ENCODE assay signal across 9 cellular contexts in genomic region chr19:14472202-14472961, GRCh38. TPM values are rescaled to one million over a fixed set of nuclear protein-coding genes. Genes with fewer than 3 reads are reported as not detected.
DNase-seq lines count a peak whose midpoint lies in the region; ATAC-seq and TF ChIP-seq lines count a peak whose summit lies in the region.
"Had no signal": no experiment of that assay in that cellular context is flagged by ENCODE, and none has a peak within 500 bp of the region (broad histone marks: within the 10 kb centered on the region; RNA-seq: fewer than 3 reads in every experiment).

No MANE protein-coding gene starts in this region.

- H3K36me3 Mint-ChIP-seq in naive thymus-derived CD8-positive, alpha-beta T cell, result peaks cover 0 to 40% (median 13%) of the 10 kb centered on the region in 3 donors
- H3K36me3 Mint-ChIP-seq in stimulated activated naive B cell treated with anti-CD40 and anti-IgM and Interleukin-4, amounts not matched to agents 10 μg/mL and 1 μg/mL and 100 μg/mL, for 72 hours, result peaks cover 37 to 49% of the 10 kb centered on the region in 2 donors

- peak; percentile 17 for DNase-seq in SIG-M5 treated with dmso at 0.1 percent for 504 hours (lab: John Stamatoyannopoulos, UW; ENCODE audit: unreplicated experiment)
- DNase-seq in SIG-M5 (lab: John Stamatoyannopoulos, UW), result no peak
- DNase-seq in NCI-H82 (lab: John Stamatoyannopoulos, UW), result peak; percentile 84
- peak; percentile 92 for DNase-seq in activated CD8-positive, alpha-beta memory T cell treated with anti-CD3 and anti-CD28 coated beads, Interleukin-2, amount 50 U/mL, for 4 hours
- DNase-seq in epithelial cell of proximal tubule (ENCODE audit: low read depth), result no peak
- peak; percentile 66 to 93 (median 87) for DNase-seq in naive thymus-derived CD8-positive, alpha-beta T cell
- peak; percentile 66 for DNase-seq in stimulated activated naive B cell treated with anti-CD40 and anti-IgM and Interleukin-4, amounts not matched to agents 10 μg/mL and 1 μg/mL and 100 μg/mL, for 72 hours
- DNase-seq in HCEC 1CT, result no peak

- POLR2A ChIA-PET in naive thymus-derived CD8-positive, alpha-beta T cell (lab: Charles Lee), result interaction anchor here (0.5 to 4.9 kb wide), 16 partner anchors 9 to 336 kb away, joined by 3 to 23 read pairs (median 4); partner anchors contain the start of genes ASF1B and DNAJB1

- peak; percentile 71 for TF ChIP-seq CTCF in epithelial cell of proximal tubule (conservative IDR thresholded peaks at IDR 0.05; ENCODE audit: low read depth, low read length)

- peaks cover 18 to 48% (median 32%) of the 10 kb centered on the region in 4 donors for H3K4me1 Mint-ChIP-seq in naive thymus-derived CD8-positive, alpha-beta T cell
- peaks cover 28 to 53% of the 10 kb centered on the region in 2 donors for H3K4me1 Mint-ChIP-seq in stimulated activated naive B cell treated with anti-CD40 and anti-IgM and Interleukin-4, amounts not matched to agents 10 μg/mL and 1 μg/mL and 100 μg/mL, for 72 hours

- peak overlapping the region; percentile 44 to 80 (median 70) for H3K4me3 Mint-ChIP-seq in naive thymus-derived CD8-positive, alpha-beta T cell
- H3K4me3 Mint-ChIP-seq in stimulated activated naive B cell treated with anti-CD40 and anti-IgM and Interleukin-4, amounts not matched to agents 10 μg/mL and 1 μg/mL and 100 μg/mL, for 72 hours, result peak overlapping the region; percentile 63 to 72

- H3K9me3 Mint-ChIP-seq in naive thymus-derived CD8-positive, alpha-beta T cell, result no peaks in the 10 kb centered on the region
- H3K9me3 Mint-ChIP-seq in stimulated activated naive B cell treated with anti-CD40 and anti-IgM and Interleukin-4, amounts not matched to agents 10 μg/mL and 1 μg/mL and 100 μg/mL, for 72 hours, result no peaks in the 10 kb centered on the region

- H3K4me3 ChIP-seq in epithelial cell of proximal tubule (ENCODE audit: low read depth, low read length), result peak overlapping the region; percentile 14

- H3K27ac Mint-ChIP-seq in naive thymus-derived CD8-positive, alpha-beta T cell, result peak overlapping the region in 3 of 10 donors; percentile 22 to 56 (median 53)
- peak overlapping the region; percentile 59 for H3K27ac Mint-ChIP-seq in stimulated activated naive B cell treated with anti-CD40 and anti-IgM and Interleukin-4, amounts not matched to agents 10 μg/mL and 1 μg/mL and 100 μg/mL, for 72 hours

- peak; percentile 82 for ATAC-seq in naive thymus-derived CD8-positive, alpha-beta T cell
- peak; percentile 69 to 72 for ATAC-seq in stimulated activated naive B cell treated with anti-CD40 and anti-IgM and Interleukin-4, amounts not matched to agents 10 μg/mL and 1 μg/mL and 100 μg/mL, for 72 hours (replicated peaks)

- H3K27me3 Mint-ChIP-seq in naive thymus-derived CD8-positive, alpha-beta T cell, result peaks cover 11 to 25% (median 14%) of the 10 kb centered on the region in 5 donors
- H3K27me3 Mint-ChIP-seq in stimulated activated naive B cell treated with anti-CD40 and anti-IgM and Interleukin-4, amounts not matched to agents 10 μg/mL and 1 μg/mL and 100 μg/mL, for 72 hours, result peaks cover 39 to 49% of the 10 kb centered on the region in 2 donors

RNA-seq across cellular contexts. Expression of gene PTGER1, which starts 2.8 kb away (rescaled TPM):
- 4.5 and 16.4 TPM in 2 replicates for total RNA-seq in epithelial cell of proximal tubule
- not detected for total RNA-seq in naive thymus-derived CD8-positive, alpha-beta T cell
- not detected for polyA plus RNA-seq in naive thymus-derived CD8-positive, alpha-beta T cell
- total RNA-seq: skeletal muscle tissue had no signal

RNA-seq across cellular contexts. Expression of gene GIPC1, which starts 23.5 kb away (rescaled TPM):
- total RNA-seq in epithelial cell of proximal tubule, result 208 and 218 TPM in 2 replicates
- total RNA-seq in naive thymus-derived CD8-positive, alpha-beta T cell, result 10 to 100 TPM; 19.9 to 23.0 TPM
- polyA plus RNA-seq in naive thymus-derived CD8-positive, alpha-beta T cell, result 10 to 100 TPM; 32.2 to 35.0 (median 33.5) TPM

RNA-seq across cellular contexts. Expression of gene PKN1, which starts 39.3 kb away (rescaled TPM):
- total RNA-seq in epithelial cell of proximal tubule, result 153 and 164 TPM in 2 replicates
- total RNA-seq in naive thymus-derived CD8-positive, alpha-beta T cell, result 100 to 1,000 TPM; 188 to 200 TPM
- 10 to 100 TPM; 45.5 to 96.6 (median 56.8) TPM for polyA plus RNA-seq in naive thymus-derived CD8-positive, alpha-beta T cell

RNA-seq across cellular contexts. Expression of gene DNAJB1, which starts 45.8 kb away (rescaled TPM):
- total RNA-seq in epithelial cell of proximal tubule, result 83.3 and 116 TPM in 2 replicates
- 100 to 1,000 TPM; 165 to 171 TPM for total RNA-seq in naive thymus-derived CD8-positive, alpha-beta T cell
- 100 to 1,000 TPM; 205 to 348 (median 344) TPM for polyA plus RNA-seq in naive thymus-derived CD8-positive, alpha-beta T cell

RNA-seq across cellular contexts. Expression of gene DDX39A, which starts 53.2 kb away (rescaled TPM):
- total RNA-seq in epithelial cell of proximal tubule, result 113 and 255 TPM in 2 replicates
- 100 to 1,000 TPM; 158 to 165 TPM for total RNA-seq in naive thymus-derived CD8-positive, alpha-beta T cell
- polyA plus RNA-seq in naive thymus-derived CD8-positive, alpha-beta T cell, result 100 to 1,000 TPM in 2 of 3 donors, 10 to 100 TPM in 1; 96.0 to 136 (median 106) TPM

Comparison
In these comparisons a context has a peak if more than half of its experiments do, and no peak if none do; other contexts are left out.
1. DNase-seq: peak in SIG-M5 treated with dmso at 0.1 percent for 504 hours (single experiment), NCI-H82 (single experiment), activated CD8-positive, alpha-beta memory T cell treated with anti-CD3 and anti-CD28 coated beads, Interleukin-2, amount 50 U/mL, for 4 hours (single experiment), naive thymus-derived CD8-positive, alpha-beta T cell (10 of 10) and stimulated activated naive B cell treated with anti-CD40 and anti-IgM and Interleukin-4, amounts not matched to agents 10 μg/mL and 1 μg/mL and 100 μg/mL, for 72 hours (single experiment); none in SIG-M5 (single experiment), epithelial cell of proximal tubule (single experiment) and HCEC 1CT (single experiment).